In the genomic region with DNA sequence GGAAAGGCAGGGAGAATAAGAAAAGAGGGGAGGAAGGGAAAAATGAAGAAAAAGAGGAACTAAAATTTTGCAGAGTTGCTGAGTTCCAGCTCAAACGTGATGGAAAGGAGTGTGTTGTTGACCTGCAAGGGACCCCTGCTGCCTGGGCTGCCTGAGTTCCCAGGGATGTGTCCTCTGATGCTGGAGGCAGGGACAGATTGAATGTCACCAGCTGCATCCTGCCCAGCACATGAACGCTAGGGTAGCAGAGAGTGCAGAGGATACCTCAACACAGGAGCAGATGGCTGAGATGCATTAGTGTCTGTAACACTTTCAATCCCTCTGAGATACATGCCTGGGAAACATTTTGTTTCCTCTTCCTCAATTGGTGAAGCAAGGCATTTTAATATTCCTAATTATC, we compare ENCODE assay signal across 19 cellular contexts.
DNase-seq lines count a peak whose midpoint lies in the region; ATAC-seq and TF ChIP-seq lines count a peak whose summit lies in the region.
"Had no signal": no experiment of that assay in that cellular context is flagged by ENCODE, and none has a peak within 500 bp of the region (broad histone marks: within the 10 kb centered on the region; RNA-seq: fewer than 3 reads in every experiment).

No MANE protein-coding gene starts in this region.

- no peak for TF ChIP-seq CTCF in CD4-positive, alpha-beta T cell (IDR thresholded peaks at IDR 0.05)
- TF ChIP-seq CTCF in dorsolateral prefrontal cortex (IDR thresholded peaks at IDR 0.05 in 54 of 56, conservative IDR thresholded peaks at IDR 0.05 in 2 of 56; ENCODE audit: low read depth in 1 of 56, partially characterized antibody in 56 of 56): no peak

- CTCF ChIA-PET in CD4-positive, alpha-beta T cell (lab: Charles Lee): no interaction called here

- no peak overlapping the region for H3K4me3 Mint-ChIP-seq in CD4-positive, alpha-beta T cell
- H3K4me3 Mint-ChIP-seq: endodermal cell; memory B cell; nephron; stimulated activated effector memory CD8-positive, alpha-beta T cell treated with anti-CD3 and anti-CD28 coated beads, Interleukin-12 subunit alpha, Interleukin-12 subunit beta, amount 100 ng/mL, for 72 hours had no signal

- peak overlapping the region; percentile 42 for H3K27ac Mint-ChIP-seq in CD4-positive, alpha-beta T cell
- H3K27ac Mint-ChIP-seq: endodermal cell; memory B cell; nephron; stimulated activated effector memory CD8-positive, alpha-beta T cell treated with anti-CD3 and anti-CD28 coated beads, Interleukin-12 subunit alpha, Interleukin-12 subunit beta, amount 100 ng/mL, for 72 hours had no signal

- H3K9me3 Mint-ChIP-seq in CD4-positive, alpha-beta T cell: no peaks in the 10 kb centered on the region
- H3K9me3 Mint-ChIP-seq: endodermal cell; memory B cell; nephron; stimulated activated effector memory CD8-positive, alpha-beta T cell treated with anti-CD3 and anti-CD28 coated beads, Interleukin-12 subunit alpha, Interleukin-12 subunit beta, amount 100 ng/mL, for 72 hours had no signal

- no peaks in the 10 kb centered on the region for H3K9me3 ChIP-seq in CD4-positive, alpha-beta T cell (ENCODE audit: control insufficient read depth, low read length)
- H3K9me3 ChIP-seq: BE2C, transverse colon had no signal

- H3K36me3 Mint-ChIP-seq in CD4-positive, alpha-beta T cell (ENCODE audit: low read depth): no peaks in the 10 kb centered on the region
- H3K36me3 Mint-ChIP-seq: memory B cell; stimulated activated effector memory CD8-positive, alpha-beta T cell treated with anti-CD3 and anti-CD28 coated beads, Interleukin-12 subunit alpha, Interleukin-12 subunit beta, amount 100 ng/mL, for 72 hours had no signal

- H3K27me3 Mint-ChIP-seq in CD4-positive, alpha-beta T cell: no peaks in the 10 kb centered on the region

- peak overlapping the region in 40 of 59 donors; percentile 0 to 55 (median 30) for H3K4me3 ChIP-seq in dorsolateral prefrontal cortex
- H3K4me3 ChIP-seq: transverse colon had no signal

- peaks cover 69% of the 10 kb centered on the region for H3K4me1 Mint-ChIP-seq in CD4-positive, alpha-beta T cell (ENCODE audit: low read depth)

- intact Hi-C loops in CD4-positive, alpha-beta T cell (cut with DNase I, micrococcal nuclease): loop anchor here in 1 of 2 experiments (5.0 kb wide), 1 partner anchor 156 kb away; no protein-coding TSS in a partner anchor
- intact Hi-C loops in dorsolateral prefrontal cortex (cut with DNase I): no loop called here

- no peak for ATAC-seq in CD4-positive, alpha-beta T cell (ENCODE audit: poor library complexity)
- no peak for ATAC-seq in HG02759 (IDR thresholded peaks at IDR 0.05; ENCODE audit: unreplicated experiment)
- no peak for ATAC-seq in HG03439 (IDR thresholded peaks at IDR 0.05; ENCODE audit: unreplicated experiment)
- ATAC-seq: stimulated activated effector memory CD8-positive, alpha-beta T cell treated with anti-CD3 and anti-CD28 coated beads, Interleukin-12 subunit alpha, Interleukin-12 subunit beta, amount 100 ng/mL, for 72 hours had no signal

- no peaks in the 10 kb centered on the region for H3K27me3 ChIP-seq in CD4-positive, alpha-beta T cell (ENCODE audit: control insufficient read depth, insufficient read depth, low read length)
- peaks cover 0 to 7% (median 0%) of the 10 kb centered on the region in 45 donors for H3K27me3 ChIP-seq in dorsolateral prefrontal cortex
- H3K27me3 ChIP-seq: transverse colon had no signal

- POLR2A ChIA-PET in CD4-positive, alpha-beta T cell (lab: Charles Lee): interaction anchor here (9.4 kb wide), 1 partner anchor 18 kb away, joined by 160 read pairs; no protein-coding TSS in a partner anchor

- DNase-seq in DMS 273 (lab: John Stamatoyannopoulos, UW; ENCODE audit: unreplicated experiment): peak; percentile 10
- DNase-seq in DMS 273 treated with DMSO at 0.1 percent for 48 hours (lab: John Stamatoyannopoulos, UW): no peak
- no peak for DNase-seq in CD4-positive, alpha-beta T cell
- DNase-seq in NCI-H2171 treated with DMSO at 0.1 percent for 48 hours (lab: John Stamatoyannopoulos, UW): peak; percentile 68
- no peak for DNase-seq in dorsolateral prefrontal cortex
- no peak for DNase-seq in SKM-1 (lab: John Stamatoyannopoulos, UW; ENCODE audit: unreplicated experiment)
- DNase-seq: activated CD4-positive, CD25-positive, alpha-beta regulatory T cell treated with anti-CD3 and anti-CD28 coated beads, Interleukin-2, amount 50 U/mL, for 72 hours; BE2C; endodermal cell; islet precursor cell; NCI-H1436; stimulated activated CD4-positive, alpha-beta T cell treated with anti-CD3 and anti-CD28 coated beads, Interleukin-12 subunit alpha, Interleukin-12 subunit beta, amount 100 ng/mL, for 4 hours; transverse colon had no signal

- H3K27ac ChIP-seq in CD4-positive, alpha-beta T cell (ENCODE audit: low read depth, low read length): no peak overlapping the region
- H3K27ac ChIP-seq in dorsolateral prefrontal cortex: no peak overlapping the region
- H3K27ac ChIP-seq: 22Rv1, transverse colon had no signal

Comparison
In these comparisons a context has a peak if more than half of its experiments do, and no peak if none do; other contexts are left out.
1. DNase-seq: peak in DMS 273 (single experiment) and NCI-H2171 treated with DMSO at 0.1 percent for 48 hours (single experiment); none in DMS 273 treated with DMSO at 0.1 percent for 48 hours (single experiment), CD4-positive, alpha-beta T cell (0 of 10), dorsolateral prefrontal cortex (0 of 10) and SKM-1 (single experiment).